In the genomic region with DNA sequence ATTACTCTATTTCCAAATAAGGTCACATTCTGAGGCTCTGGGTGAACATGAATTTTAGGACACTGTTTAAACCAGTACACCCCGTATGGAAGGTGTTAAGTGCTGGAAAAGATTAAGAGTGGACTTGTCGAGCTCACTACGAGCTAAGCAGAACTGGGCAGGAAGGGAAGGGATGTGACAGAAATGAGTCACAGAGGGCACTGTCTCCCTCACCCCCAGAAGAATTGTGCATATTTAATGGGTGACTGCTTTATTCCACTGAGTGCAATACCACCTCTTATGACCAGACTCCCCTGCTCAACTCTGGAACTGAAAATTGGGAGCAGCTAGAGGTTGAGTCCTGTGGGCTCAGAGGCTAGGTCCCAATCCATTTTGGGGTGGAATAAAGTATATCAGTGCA, we compare ENCODE assay signal across 17 cellular contexts.
DNase-seq lines count a peak whose midpoint lies in the region; TF ChIP-seq lines count a peak whose summit lies in the region.
"Had no signal": no experiment of that assay in that cellular context is flagged by ENCODE, and none has a peak within 500 bp of the region (broad histone marks: within the 10 kb centered on the region; RNA-seq: fewer than 3 reads in every experiment).

No MANE protein-coding gene starts in this region.

- no peaks in the 10 kb centered on the region for H3K9me2 ChIP-seq in OCI-LY7 (ENCODE audit: insufficient read depth, low read length)

- H3K4me2 ChIP-seq in OCI-LY7 (ENCODE audit: low read length), result no peak overlapping the region

- H3K9me3 ChIP-seq in stomach (peaks cover 0 to 4% (median 1%) of the 10 kb centered on the region in 4 donors), thyroid gland (no peaks in the 10 kb centered on the region), OCI-LY7 (ENCODE audit: low read length) (no peaks in the 10 kb centered on the region)
- H3K9me3 ChIP-seq: BE2C, upper lobe of right lung had no signal

- H3K79me2 ChIP-seq in OCI-LY7 (ENCODE audit: insufficient read depth, low read depth, low read length), result no peaks in the 10 kb centered on the region

- DNase-seq in stimulated activated CD4-positive, alpha-beta T cell treated with anti-CD3 and anti-CD28 coated beads, Interleukin-15, amount 100 ng/mL, for 24 hours, result peak; percentile 8
- DNase-seq in stimulated activated CD4-positive, alpha-beta T cell treated with anti-CD3 and anti-CD28 coated beads, Interleukin-12 subunit alpha, Interleukin-12 subunit beta, amount 100 ng/mL, for 4 hours, result no peak
- DNase-seq in RPMI7951 (ENCODE audit: low read depth) (peak; percentile 68), choroid plexus epithelial cell (ENCODE audit: low read depth) (peak; percentile 5), NCI-H82 treated with DMSO at 0.1 percent for 48 hours (lab: John Stamatoyannopoulos, UW; ENCODE audit: unreplicated experiment) (no peak), stomach (no peak), thyroid gland (no peak), OCI-LY7 (ENCODE audit: low spot score) (no peak)
- DNase-seq: BE2C; DMS79; effector memory CD4-positive, alpha-beta T cell; GOT3; heart right ventricle; NCI-H2029 treated with DMSO at 0.1 percent for 48 hours; upper lobe of right lung; WERI-Rb-1 had no signal

- H3K27me3 ChIP-seq in stomach (no peaks in the 10 kb centered on the region), thyroid gland (no peaks in the 10 kb centered on the region)
- H3K27me3 ChIP-seq: BE2C, upper lobe of right lung had no signal

- no peak overlapping the region for H2AFZ ChIP-seq in OCI-LY7 (ENCODE audit: low read length)

- BruUV-seq in OCI-LY7 (replicated peaks; lab: Mats Ljungman, UMichigan), result no TSS peak

- H3K4me1 ChIP-seq in stomach, result no peaks in the 10 kb centered on the region
- H3K4me1 ChIP-seq in thyroid gland, result no peaks in the 10 kb centered on the region
- no peaks in the 10 kb centered on the region for H3K4me1 ChIP-seq in OCI-LY7 (ENCODE audit: insufficient read depth, low read length, poor library complexity, severe bottlenecking)
- H3K4me1 ChIP-seq: BE2C, heart right ventricle, upper lobe of right lung had no signal

- POLR2A ChIA-PET in OCI-LY7 (lab: Charles Lee), result no interaction called here

- TF ChIP-seq POLR2A in stomach (IDR thresholded peaks at IDR 0.05), result no peak
- TF ChIP-seq POLR2A in thyroid gland (IDR thresholded peaks at IDR 0.05), result no peak

- TF ChIP-seq CTCF in choroid plexus epithelial cell (conservative IDR thresholded peaks at IDR 0.05; ENCODE audit: low read depth, low read length) (no peak), stomach (IDR thresholded peaks at IDR 0.05) (no peak), thyroid gland (IDR thresholded peaks at IDR 0.05) (no peak), OCI-LY7 (conservative IDR thresholded peaks at IDR 0.05; ENCODE audit: low read length) (no peak)

- no peak for TF ChIP-seq EP300 in stomach (IDR thresholded peaks at IDR 0.05)

- no peaks in the 10 kb centered on the region for H4K20me1 ChIP-seq in OCI-LY7 (ENCODE audit: insufficient read depth, low read length)

- no peak overlapping the region for H3K4me3 ChIP-seq in choroid plexus epithelial cell (ENCODE audit: low read depth, low read length)
- no peak overlapping the region for H3K4me3 ChIP-seq in stomach
- H3K4me3 ChIP-seq in thyroid gland (replicated peaks in 1 of 3), result no peak overlapping the region
- H3K4me3 ChIP-seq in OCI-LY7 (ENCODE audit: low read depth, low read length, poor library complexity, severe bottlenecking), result no peak overlapping the region
- H3K4me3 ChIP-seq: heart right ventricle, upper lobe of right lung had no signal

- no peaks in the 10 kb centered on the region for H3K36me3 ChIP-seq in stomach
- H3K36me3 ChIP-seq in thyroid gland, result no peaks in the 10 kb centered on the region
- H3K36me3 ChIP-seq in OCI-LY7 (ENCODE audit: insufficient read depth, low read length), result no peaks in the 10 kb centered on the region
- H3K36me3 ChIP-seq: BE2C, heart right ventricle, upper lobe of right lung, WERI-Rb-1 had no signal

- intact Hi-C loops in stomach (cut with DNase I; ENCODE audit: low total_unique reads), result no loop called here
- intact Hi-C loops in thyroid gland (cut with DNase I), result no loop called here
- intact Hi-C loops in OCI-LY7 (cut with micrococcal nuclease; ENCODE audit: unreplicated experiment), result no loop called here

- CTCF ChIA-PET in OCI-LY7 (lab: Charles Lee; ENCODE audit: unreplicated experiment), result no interaction called here

- H3K27ac ChIP-seq in stomach (no peak overlapping the region), thyroid gland (no peak overlapping the region), OCI-LY7 (ENCODE audit: low read depth, low read length, poor library complexity, severe bottlenecking) (no peak overlapping the region)
- H3K27ac ChIP-seq: heart right ventricle, HL-60, upper lobe of right lung, WERI-Rb-1 had no signal

- WGBS in stomach, 5 donors, result 53 to 78% (median 70%) methylated on average over 3 of the region's 3 CpGs
- WGBS in thyroid gland, 2 donors, result 72 to 73% methylated on average over 3 of the region's 3 CpGs

Comparison
In these comparisons a context has a peak if more than half of its experiments do, and no peak if none do; other contexts are left out.
1. DNase-seq: peak in stimulated activated CD4-positive, alpha-beta T cell treated with anti-CD3 and anti-CD28 coated beads, Interleukin-15, amount 100 ng/mL, for 24 hours (single experiment), RPMI7951 (single experiment) and choroid plexus epithelial cell (single experiment); none in stimulated activated CD4-positive, alpha-beta T cell treated with anti-CD3 and anti-CD28 coated beads, Interleukin-12 subunit alpha, Interleukin-12 subunit beta, amount 100 ng/mL, for 4 hours (single experiment), NCI-H82 treated with DMSO at 0.1 percent for 48 hours (single experiment), stomach (single experiment), thyroid gland (0 of 2) and OCI-LY7 (single experiment).